Comparison of ENCODE assay signal across 8 cellular contexts in genomic region chr17:67365762-67366192, GRCh38. TPM values are rescaled to one million over a fixed set of nuclear protein-coding genes. Genes with fewer than 3 reads are reported as not detected.
A peak's percentile ranks its signal among the peaks of the same experiment; 100 is the strongest.
DNase-seq lines count a peak whose midpoint lies in the region; ATAC-seq, FAIRE-seq and TF ChIP-seq lines count a peak whose summit lies in the region.

No MANE protein-coding gene starts in this region.

- no peaks in the 10 kb centered on the region for H4K20me1 ChIP-seq in GM12878 (ENCODE audit: control insufficient read depth, insufficient read depth)

- no peak for TF ChIP-seq RAD21 in GM12878 (IDR thresholded peaks at IDR 0.05; ENCODE audit: insufficient read depth, low read depth, low read length)

- RAD21 ChIA-PET in GM12878 (lab: Charles Lee; ENCODE audit: unreplicated experiment) = interaction anchor here (0.7 to 3.0 kb wide), 3 partner anchors 8 to 68 kb away, joined by 4 to 8 read pairs (median 4); no protein-coding TSS in a partner anchor

- H3K4me1 ChIP-seq in GM12878 (ENCODE audit: control insufficient read depth, insufficient read depth, low read length) = peaks cover 6% of the 10 kb centered on the region; the same call in 1 of the 2 replicates
- peaks cover 2 to 40% (median 29%) of the 10 kb centered on the region in 5 donors for H3K4me1 ChIP-seq in subcutaneous abdominal adipose tissue (ENCODE audit: control insufficient read depth in 5 of 5, insufficient read depth in 5 of 5, low read length in 5 of 5)

- H3K4me2 ChIP-seq in GM12878 (ENCODE audit: control insufficient read depth, insufficient read depth) = peak overlapping the region; percentile 92

- FAIRE-seq in GM12878 (lab: Jason Lieb, UNC) = peak; percentile 41

- H3K9me3 ChIP-seq in GM12878 (replicated peaks; ENCODE audit: control insufficient read depth, insufficient read depth, low read length) (no peaks in the 10 kb centered on the region), subcutaneous abdominal adipose tissue (ENCODE audit: control insufficient read depth in 5 of 5, low read length in 5 of 5) (no peaks in the 10 kb centered on the region)

- H3K4me3 ChIP-seq in BJ (ENCODE audit: low read depth, low read length) = peak overlapping the region; percentile 93
- H3K4me3 ChIP-seq in GM12878 = peak overlapping the region; percentile 98
- H3K4me3 ChIP-seq in subcutaneous abdominal adipose tissue (ENCODE audit: low read depth in 1 of 5, low read length in 5 of 5) = peak overlapping the region; percentile 88 to 98 (median 96)

- no TSS peak for BruUV-seq in GM12878 (replicated peaks; lab: Mats Ljungman, UMichigan)

- TF ChIP-seq CTCF in BJ (IDR thresholded peaks at IDR 0.05; ENCODE audit: insufficient read depth, low read depth, low read length) = no peak
- TF ChIP-seq CTCF in GM12878 (IDR thresholded peaks at IDR 0.05 in 2 of 3, conservative IDR thresholded peaks at IDR 0.05 in 1 of 3; ENCODE audit: control insufficient read depth in 2 of 3, extremely low read depth in 1 of 3, insufficient read depth in 1 of 3, low read depth in 3 of 3, low read length in 3 of 3) = no peak

- H3K79me2 ChIP-seq in GM12878 (ENCODE audit: control insufficient read depth, insufficient read depth, low read length) = peaks cover 56% of the 10 kb centered on the region

- peak; percentile 11 for ATAC-seq in GM19351 (IDR thresholded peaks at IDR 0.05; ENCODE audit: unreplicated experiment)
- peak; percentile 48 for ATAC-seq in GM12878
- ATAC-seq in GM21390 (IDR thresholded peaks at IDR 0.05; ENCODE audit: unreplicated experiment) = no peak

- H3K27ac ChIP-seq in GM12878 (ENCODE audit: control insufficient read depth, insufficient read depth) (peak overlapping the region; percentile 80), subcutaneous abdominal adipose tissue (ENCODE audit: low read depth, low read length) (peak overlapping the region; percentile 97)

- H3K36me3 ChIP-seq in BJ (ENCODE audit: control insufficient read depth, insufficient read depth, low read length) = no peaks in the 10 kb centered on the region
- peaks cover 0 to 7% of the 10 kb centered on the region in 2 experiments; a peak in 1 of 4 replicates for H3K36me3 ChIP-seq in GM12878 (ENCODE audit: control insufficient read depth in 2 of 2, insufficient read depth in 2 of 2, low read length in 1 of 2)
- peaks cover 0 to 1% (median 0%) of the 10 kb centered on the region in 5 donors for H3K36me3 ChIP-seq in subcutaneous abdominal adipose tissue (ENCODE audit: control insufficient read depth in 5 of 5, insufficient read depth in 5 of 5, low read length in 5 of 5)

- H3K9ac ChIP-seq in GM12878 (ENCODE audit: control insufficient read depth, insufficient read depth, low read length) (peak overlapping the region; percentile 91), subcutaneous abdominal adipose tissue (ENCODE audit: low read length in 5 of 5) (peak overlapping the region; percentile 95 to 99 (median 97))

- TF ChIP-seq POLR2A in GM12878 (IDR thresholded peaks at IDR 0.05; ENCODE audit: low read depth, low read length) = no peak

- CTCF ChIA-PET in BJ (lab: Yijun Ruan, JAX) = interaction anchor here (1.9 to 3.4 kb wide), 2 partner anchors 9 to 13 kb away, joined by 7 to 17 read pairs; no protein-coding TSS in a partner anchor
- CTCF ChIA-PET in GM12878 (lab: Yijun Ruan, JAX) = interaction anchor here (0.9 to 6.6 kb wide), 4 partner anchors 9 to 394 kb away, joined by 3 to 45 read pairs (median 6); no protein-coding TSS in a partner anchor

- TF ChIP-seq EP300 in GM12878 (IDR thresholded peaks at IDR 0.05; ENCODE audit: borderline replicate concordance in 1 of 2, control insufficient read depth in 1 of 2, low read depth in 2 of 2, low read length in 2 of 2) = no peak

- SMC1A ChIA-PET in GM12878 (lab: Charles Lee; ENCODE audit: uncharacterized antibody, unreplicated experiment) = interaction anchor here (0.6 to 4.4 kb wide), 5 partner anchors 10 to 915 kb away, joined by 3 to 25 read pairs (median 4); partner anchors contain the start of gene PITPNC1

- H3K27me3 ChIP-seq in BJ (ENCODE audit: control insufficient read depth, insufficient read depth, low read length) = no peaks in the 10 kb centered on the region
- no peaks in the 10 kb centered on the region for H3K27me3 ChIP-seq in GM12878 (replicated peaks in 1 of 2; ENCODE audit: control insufficient read depth in 2 of 2, insufficient read depth in 2 of 2, low read length in 1 of 2)
- no peaks in the 10 kb centered on the region for H3K27me3 ChIP-seq in subcutaneous abdominal adipose tissue (ENCODE audit: control insufficient read depth in 5 of 5, insufficient read depth in 4 of 5, low read length in 5 of 5)

- in situ Hi-C loops in GM12878 (cut with MboI) = loop anchor here (5.0 to 10.0 kb wide), 3 partner anchors 352 to 549 kb away; partner anchors contain the start of gene NOL11

- POLR2A ChIA-PET in BJ (lab: Charles Lee) (no interaction called here), GM12878 (lab: Charles Lee) (interaction anchor here (1.1 to 1.2 kb wide), 2 partner anchors 20 to 337 kb away, joined by 3 to 4 read pairs; no protein-coding TSS in a partner anchor)

- DNase-seq in BJ (ENCODE audit: low read depth) (no peak), NAMALWA (ENCODE audit: low spot score) (peak; percentile 53), GM12878 (ENCODE audit: low read depth, low spot score) (no peak), kidney tubule cell (ENCODE audit: low spot score) (peak; percentile 73), NCI-H2029 treated with DMSO at 0.1 percent for 48 hours (lab: John Stamatoyannopoulos, UW) (no peak)

- H2AFZ ChIP-seq in GM12878 (ENCODE audit: control insufficient read depth, low read depth, low read length) = peak overlapping the region; percentile 14; the same call in 1 of the 2 replicates

- intact Hi-C loops in GM12878 (cut with micrococcal nuclease; ENCODE audit: unreplicated experiment) = no loop called here

- 2% methylated on average over 11 of the region's 11 CpGs for WGBS in GM12878 (ENCODE audit: insufficient coverage, insufficient replicate concordance, low lambda C conversion rate, missing lambda C conversion rate)

TF ChIP-seq in GM12878, 131 proteins besides CTCF, POLR2A, EP300 and RAD21 (continues in another document):
- no peak for TF ChIP-seq E2F8 (IDR thresholded peaks at IDR 0.05; ENCODE audit: low read depth, partially characterized antibody)
- no peak for TF ChIP-seq HDAC6 (IDR thresholded peaks at IDR 0.05; ENCODE audit: unreplicated experiment)

RNA-seq across cellular contexts. Expression of gene PSMD12, which starts 0.6 kb away (rescaled TPM):
- 12.8 and 25.8 TPM in 2 replicates for polyA plus RNA-seq in BJ (2011; rRNA removed)
- polyA minus RNA-seq in BJ (2011; rRNA and poly(A)+ RNA removed) = 8.1 and 11.6 TPM in 2 replicates
- total RNA-seq in GM12878 (2013; cell fraction: nucleolus; rRNA removed) = 39.0 and 45.6 TPM in 2 replicates
- 19.8 and 21.4 TPM in 2 replicates for total RNA-seq in GM12878 (2014; rRNA removed)
- 36.2 and 37.3 TPM in 2 replicates for total RNA-seq in GM12878 (2014; rRNA removed; fragmentation: Illumina TruSeq; extraction: Trizol)
- total RNA-seq in GM12878 (2021) = 51.5 and 53.5 TPM in 2 replicates
- 16.5 TPM for polyA plus RNA-seq in GM12878 (2011; ENCODE audit: low read depth)
- polyA plus RNA-seq in GM12878 (2011; rRNA removed) = 44.0 and 59.3 TPM in 2 replicates
- 16.3 and 17.9 TPM in 2 replicates for polyA plus RNA-seq in GM12878 (2011; cell fraction: cytosol; rRNA removed)
- 13.2 and 18.5 TPM in 2 replicates for polyA plus RNA-seq in GM12878 (2011; cell fraction: nucleus; rRNA removed)
- polyA plus RNA-seq in GM12878 (2012) = 35.3 and 36.4 TPM in 2 replicates
- 88.0 and 105 TPM in 2 replicates for polyA plus RNA-seq in GM12878 (2014; fragmentation: Illumina TruSeq; extraction: Trizol)
- polyA plus RNA-seq in GM12878 (2014; fragmentation: Nextera tagmentation; extraction: Ambion mirVana) = 10 to 100 TPM; 21.2 to 33.0 TPM
- 48.0 and 50.9 TPM in 2 replicates for polyA plus RNA-seq in GM12878 (2014; rRNA removed)
- 100 to 1,000 TPM; 139 to 149 TPM for polyA plus RNA-seq in GM12878 (2016; fragmentation: Nextera tagmentation; extraction: Ambion mirVana)
- 7.2 and 17.8 TPM in 2 replicates for polyA minus RNA-seq in GM12878 (2011; rRNA and poly(A)+ RNA removed)
- polyA minus RNA-seq in GM12878 (2011; cell fraction: cytosol; rRNA and poly(A)+ RNA removed) = 10.3 and 10.6 TPM in 2 replicates
- polyA minus RNA-seq in GM12878 (2011; cell fraction: nucleus; rRNA and poly(A)+ RNA removed) = 7.9 and 18.6 TPM in 2 replicates

RNA-seq across cellular contexts. Expression of gene PITPNC1, which starts 11.3 kb away (rescaled TPM):
- polyA plus RNA-seq in BJ (2011; rRNA removed) = 4.6 and 5.5 TPM in 2 replicates
- polyA minus RNA-seq in BJ (2011; rRNA and poly(A)+ RNA removed) = 4.0 and 4.2 TPM in 2 replicates
- total RNA-seq in GM12878 (2013; cell fraction: nucleolus; rRNA removed) = 66.8 and 74.2 TPM in 2 replicates
- total RNA-seq in GM12878 (2014; rRNA removed) = 29.3 and 36.0 TPM in 2 replicates
- total RNA-seq in GM12878 (2014; rRNA removed; fragmentation: Illumina TruSeq; extraction: Trizol) = 56.0 and 59.8 TPM in 2 replicates
- 57.1 and 62.4 TPM in 2 replicates for total RNA-seq in GM12878 (2021)
- 31.7 TPM for polyA plus RNA-seq in GM12878 (2011; ENCODE audit: low read depth)
- polyA plus RNA-seq in GM12878 (2011; rRNA removed) = 56.1 and 71.0 TPM in 2 replicates
- polyA plus RNA-seq in GM12878 (2011; cell fraction: cytosol; rRNA removed) = 33.6 and 48.4 TPM in 2 replicates
- 20.8 and 26.9 TPM in 2 replicates for polyA plus RNA-seq in GM12878 (2011; cell fraction: nucleus; rRNA removed)
- 44.8 and 50.5 TPM in 2 replicates for polyA plus RNA-seq in GM12878 (2012)
- 60.9 and 84.9 TPM in 2 replicates for polyA plus RNA-seq in GM12878 (2014; fragmentation: Illumina TruSeq; extraction: Trizol)
- 10 to 100 TPM; 12.2 to 24.6 TPM for polyA plus RNA-seq in GM12878 (2014; fragmentation: Nextera tagmentation; extraction: Ambion mirVana)
- 27.0 and 27.2 TPM in 2 replicates for polyA plus RNA-seq in GM12878 (2014; rRNA removed)
- polyA plus RNA-seq in GM12878 (2016; fragmentation: Nextera tagmentation; extraction: Ambion mirVana) = 10 to 100 TPM; 44.0 to 50.6 TPM
- 50.2 and 52.9 TPM in 2 replicates for polyA minus RNA-seq in GM12878 (2011; rRNA and poly(A)+ RNA removed)
- 19.9 and 22.7 TPM in 2 replicates for polyA minus RNA-seq in GM12878 (2011; cell fraction: cytosol; rRNA and poly(A)+ RNA removed)
- polyA minus RNA-seq in GM12878 (2011; cell fraction: nucleus; rRNA and poly(A)+ RNA removed) = 15.8 and 34.8 TPM in 2 replicates

Comparison
In these comparisons a context has a peak if more than half of its experiments do, and no peak if none do; other contexts are left out.
1. DNase-seq: peak in NAMALWA (single experiment) and kidney tubule cell (single experiment); none in BJ (single experiment), GM12878 (single experiment) and NCI-H2029 treated with DMSO at 0.1 percent for 48 hours (single experiment).
2. Peak in every context shown above with its lines, with median percentiles within 50 percentile points of each other: H3K4me3 ChIP-seq.